Comparison of ENCODE assay signal across 12 cellular contexts in genomic region chr1:178267646-178268094, GRCh38.
DNase-seq lines count a peak whose midpoint lies in the region; FAIRE-seq and TF ChIP-seq lines count a peak whose summit lies in the region.
"Had no signal": no experiment of that assay in that cellular context is flagged by ENCODE, and none has a peak within 500 bp of the region (broad histone marks: within the 10 kb centered on the region; RNA-seq: fewer than 3 reads in every experiment).

No MANE protein-coding gene starts in this region.

- H3K4me3 ChIP-seq in Caco-2 (ENCODE audit: low read depth, low read length), result no peak overlapping the region
- H3K4me3 ChIP-seq in H1 (ENCODE audit: extremely low read depth in 1 of 4, insufficient read depth in 2 of 4, low read depth in 3 of 4, low read length in 4 of 4), result peak overlapping the region in 1 of 4 experiments; percentile 54; a peak in 4 of 8 replicates
- no peak overlapping the region for H3K4me3 ChIP-seq in mesendoderm (ENCODE audit: low read length)
- no peak overlapping the region for H3K4me3 ChIP-seq in tibial nerve
- no peak overlapping the region for H3K4me3 ChIP-seq in Peyer's patch
- H3K4me3 ChIP-seq: BLaER1 treated with 17β-estradiol and CSF1 and Interleukin-3, amounts not matched to agents 10 nM and 100 nM had no signal

- TF ChIP-seq RAD21 in Ishikawa (IDR thresholded peaks at IDR 0.05; ENCODE audit: low read depth), result 0 out of 2 replicates have a peak, but pooled peaks have one; percentile 10
- TF ChIP-seq RAD21 in H1 (IDR thresholded peaks at IDR 0.05 in 1 of 2, conservative IDR thresholded peaks at IDR 0.05 in 1 of 2; ENCODE audit: low read depth in 2 of 2, low read length in 2 of 2), result no peak; a peak in 1 of 4 replicates

- H3K9ac ChIP-seq in H1 (replicated peaks in 1 of 4; ENCODE audit: extremely low read depth in 1 of 4, low read depth in 3 of 4, low read length in 3 of 4) (peak overlapping the region in 2 of 4 experiments; percentile 3 to 44; a peak in 2 of 7 replicates), mesendoderm (ENCODE audit: low read length) (no peak overlapping the region)
- H3K9ac ChIP-seq: BLaER1 treated with 17β-estradiol and CSF1 and Interleukin-3, amounts not matched to agents 10 nM and 100 nM had no signal

- H3K36me3 Mint-ChIP-seq in Caco-2 (ENCODE audit: insufficient read depth, unreplicated experiment), result peaks cover 10% of the 10 kb centered on the region

- no peak overlapping the region for H3K23ac ChIP-seq in H1 (ENCODE audit: insufficient read length)
- no peak overlapping the region for H3K23ac ChIP-seq in mesendoderm (ENCODE audit: low read length)

- 31% methylated on average over 3 of the region's 3 CpGs; no CpG with 5 or more reads in 1 of the 2 experiments for WGBS in H1 (ENCODE audit: extremely low coverage in 1 of 2, insufficient coverage in 1 of 2, insufficient read length in 1 of 2, insufficient replicate concordance in 2 of 2, low coverage in 1 of 2, low lambda C conversion rate in 2 of 2, missing lambda C conversion rate in 1 of 2), 2 experiments
- WGBS in mesendoderm (ENCODE audit: extremely low coverage, insufficient coverage, low lambda C conversion rate), result no CpG with 5 or more reads among the region's 3 CpGs
- WGBS in tibial nerve, 2 donors, result 60 to 71% methylated on average over 3 of the region's 3 CpGs

- no peak overlapping the region for H2AK5ac ChIP-seq in H1 (ENCODE audit: low read depth, low read length)
- H2AK5ac ChIP-seq in mesendoderm (ENCODE audit: low read length), result no peak overlapping the region

- H3K79me2 ChIP-seq in H1 (ENCODE audit: control insufficient read depth in 1 of 2, insufficient read depth in 2 of 2, low read length in 2 of 2) (peaks cover 0 to 71% of the 10 kb centered on the region in 2 experiments; a peak in 2 of 4 replicates), mesendoderm (ENCODE audit: control insufficient read depth, insufficient read depth, low read length) (peaks cover 6% of the 10 kb centered on the region)

- peaks cover 26% of the 10 kb centered on the region for H3K9me3 Mint-ChIP-seq in Caco-2 (ENCODE audit: unreplicated experiment)

- DNase-seq in Caco-2, result peak; percentile 34 to 47
- peak in 1 of 2 experiments; percentile 51 for DNase-seq in H1 (ENCODE audit: low read depth in 1 of 2, low spot score in 2 of 2)
- peak; percentile 96 for DNase-seq in mesendoderm
- DNase-seq in tibial nerve (ENCODE audit: low spot score in 2 of 2), result no peak
- DNase-seq in NCI-H345 treated with DMSO at 0.1 percent for 48 hours (lab: John Stamatoyannopoulos, UW; ENCODE audit: unreplicated experiment), result no peak
- DNase-seq in stimulated activated CD8-positive, alpha-beta memory T cell treated with anti-CD3 and anti-CD28 coated beads, Interleukin-4, amount 100 ng/mL, for 48 hours, result no peak
- no peak for DNase-seq in Peyer's patch
- DNase-seq: amniotic stem cell, T1000 had no signal

- no peaks in the 10 kb centered on the region for H3K23me2 ChIP-seq in H1 (ENCODE audit: low read depth, low read length)

- peak overlapping the region; percentile 96 for H3K27ac Mint-ChIP-seq in Caco-2 (ENCODE audit: unreplicated experiment)

- no peaks in the 10 kb centered on the region for H3K27me3 Mint-ChIP-seq in Caco-2 (ENCODE audit: insufficient read depth, unreplicated experiment)

- H4K20me1 ChIP-seq in H1 (replicated peaks in 1 of 2; ENCODE audit: control insufficient read depth in 1 of 2, insufficient read depth in 2 of 2, low read length in 2 of 2), result no peaks in the 10 kb centered on the region
- H4K20me1 ChIP-seq: BLaER1 treated with 17β-estradiol and CSF1 and Interleukin-3, amounts not matched to agents 10 nM and 100 nM had no signal

- H3K4me2 ChIP-seq in H1 (ENCODE audit: insufficient read depth in 1 of 2, low read depth in 2 of 2, low read length in 2 of 2), result peak overlapping the region; percentile 57 to 59; a peak in 3 of 4 replicates
- no peak overlapping the region for H3K4me2 ChIP-seq in mesendoderm (ENCODE audit: low read length)
- H3K4me2 ChIP-seq: BLaER1 treated with 17β-estradiol and CSF1 and Interleukin-3, amounts not matched to agents 10 nM and 100 nM had no signal

- H2BK12ac ChIP-seq in H1 (ENCODE audit: low read depth, low read length), result peak overlapping the region; percentile 65; the same call in 1 of the 2 replicates

- H3K27me3 ChIP-seq in Caco-2 (replicated peaks; ENCODE audit: control insufficient read depth, insufficient read depth, low read length) (no peaks in the 10 kb centered on the region), H1 (replicated peaks in 1 of 4; ENCODE audit: control insufficient read depth in 3 of 4, extremely low read depth in 1 of 4, insufficient read depth in 3 of 4, low read length in 3 of 4) (no peaks in the 10 kb centered on the region), mesendoderm (ENCODE audit: insufficient read depth, low read length, poor library complexity) (no peaks in the 10 kb centered on the region), tibial nerve (no peaks in the 10 kb centered on the region), Peyer's patch (no peaks in the 10 kb centered on the region)
- H3K27me3 ChIP-seq: BLaER1 treated with 17β-estradiol and CSF1 and Interleukin-3, amounts not matched to agents 10 nM and 100 nM had no signal

- TF ChIP-seq EP300 in Ishikawa (IDR thresholded peaks at IDR 0.05; ENCODE audit: borderline replicate concordance) (peak; percentile 65; the same call in 1 of the 2 replicates), H1 (IDR thresholded peaks at IDR 0.05; ENCODE audit: borderline replicate concordance in 1 of 2, low read depth in 2 of 2, low read length in 2 of 2) (no peak), tibial nerve (IDR thresholded peaks at IDR 0.05) (no peak)

- peak overlapping the region; percentile 50 for H3K27ac ChIP-seq in H1 (ENCODE audit: low read depth, low read length)
- peak overlapping the region; percentile 42 for H3K27ac ChIP-seq in mesendoderm (ENCODE audit: low read depth, low read length)
- H3K27ac ChIP-seq in tibial nerve, result no peak overlapping the region
- H3K27ac ChIP-seq in Peyer's patch, result no peak overlapping the region
- H3K27ac ChIP-seq: BLaER1 treated with 17β-estradiol and CSF1 and Interleukin-3, amounts not matched to agents 10 nM and 100 nM; HL-60 had no signal

- TF ChIP-seq POLR2A in H1 (IDR thresholded peaks at IDR 0.05; ENCODE audit: control extremely low read depth in 1 of 2, low read depth in 2 of 2, low read length in 2 of 2) (no peak), tibial nerve (IDR thresholded peaks at IDR 0.05) (no peak), Peyer's patch (IDR thresholded peaks at IDR 0.05) (no peak)

- no peaks in the 10 kb centered on the region for H3K36me3 ChIP-seq in Caco-2 (ENCODE audit: control insufficient read depth, insufficient read depth, low read length)
- no peaks in the 10 kb centered on the region for H3K36me3 ChIP-seq in H1 (ENCODE audit: control insufficient read depth in 2 of 4, insufficient read depth in 4 of 4, low read length in 3 of 4)
- no peaks in the 10 kb centered on the region for H3K36me3 ChIP-seq in mesendoderm (ENCODE audit: control insufficient read depth, insufficient read depth, low read length)
- no peaks in the 10 kb centered on the region for H3K36me3 ChIP-seq in tibial nerve
- no peaks in the 10 kb centered on the region for H3K36me3 ChIP-seq in Peyer's patch
- H3K36me3 ChIP-seq: BLaER1 treated with 17β-estradiol and CSF1 and Interleukin-3, amounts not matched to agents 10 nM and 100 nM had no signal

- H3K9me3 ChIP-seq in Caco-2 (no peaks in the 10 kb centered on the region), H1 (ENCODE audit: insufficient read depth in 2 of 2, low read depth in 1 of 2, low read length in 1 of 2) (no peaks in the 10 kb centered on the region), tibial nerve (no peaks in the 10 kb centered on the region), Peyer's patch (no peaks in the 10 kb centered on the region)
- H3K9me3 ChIP-seq: BLaER1 treated with 17β-estradiol and CSF1 and Interleukin-3, amounts not matched to agents 10 nM and 100 nM had no signal

- peak overlapping the region; percentile 24 for H3K56ac ChIP-seq in H1 (replicated peaks; ENCODE audit: insufficient read length, low read depth, low read length)
- H3K56ac ChIP-seq in mesendoderm (ENCODE audit: low read length), result no peak overlapping the region

- H4K5ac ChIP-seq in H1 (ENCODE audit: insufficient read length, low read depth, low read length) (no peak overlapping the region), mesendoderm (ENCODE audit: low read length) (no peak overlapping the region)

- intact Hi-C loops in Caco-2 (cut with micrococcal nuclease; ENCODE audit: unreplicated experiment), result loop anchor here (1.0 kb wide), 1 partner anchor 141 kb away; no protein-coding TSS in a partner anchor

- H2BK15ac ChIP-seq in H1 (ENCODE audit: low read length) (no peak overlapping the region), mesendoderm (replicated peaks; ENCODE audit: low read depth) (no peak overlapping the region)

- no peak overlapping the region for H4K8ac ChIP-seq in H1 (ENCODE audit: extremely low read depth, insufficient read depth, low read length)
- no peak overlapping the region for H4K8ac ChIP-seq in mesendoderm (ENCODE audit: low read depth, low read length)

- H2BK120ac ChIP-seq in H1 (replicated peaks; ENCODE audit: low read depth, low read length) (peak overlapping the region; percentile 91), mesendoderm (ENCODE audit: low read depth, low read length) (peak overlapping the region; percentile 73)

- no peak overlapping the region for H3K14ac ChIP-seq in H1 (ENCODE audit: insufficient read length)

- H2AFZ ChIP-seq in H1 (ENCODE audit: low read length), result no peak overlapping the region

- H3K4ac ChIP-seq in H1 (replicated peaks; ENCODE audit: insufficient read length, low read depth, low read length) (peak overlapping the region; percentile 71), mesendoderm (ENCODE audit: low read depth, low read length) (peak overlapping the region; percentile 65)

- H3K18ac ChIP-seq in H1 (ENCODE audit: extremely low read depth, low read length) (no peak overlapping the region; the same call in 1 of the 2 replicates), mesendoderm (ENCODE audit: low read length) (no peak overlapping the region)

- H3K79me1 ChIP-seq in H1 (ENCODE audit: low read depth, low read length) (no peaks in the 10 kb centered on the region; the same call in 1 of the 2 replicates), mesendoderm (ENCODE audit: low read length) (no peaks in the 10 kb centered on the region)

- H3K4me3 Mint-ChIP-seq in Caco-2 (ENCODE audit: unreplicated experiment), result peak overlapping the region; percentile 59

- FAIRE-seq in H1 (lab: Jason Lieb, UNC), result peak; percentile 69

- peaks cover 48% of the 10 kb centered on the region for H3K4me1 Mint-ChIP-seq in Caco-2 (ENCODE audit: low read depth, unreplicated experiment)

- H2BK20ac ChIP-seq in H1 (ENCODE audit: low read length), result 0 out of 2 replicates have a peak overlapping the region, but pooled peaks have one; percentile 17

- no peak for TF ChIP-seq CTCF in Caco-2 (IDR thresholded peaks at IDR 0.05; ENCODE audit: insufficient read depth in 1 of 2, low read depth in 1 of 2, low read length in 1 of 2, severe bottlenecking in 1 of 2, unreplicated experiment in 1 of 2)
- no peak for TF ChIP-seq CTCF in H1 (IDR thresholded peaks at IDR 0.05; ENCODE audit: control extremely low read depth in 1 of 3, insufficient read depth in 1 of 3, low read depth in 1 of 3, low read length in 3 of 3)
- no peak for TF ChIP-seq CTCF in tibial nerve (IDR thresholded peaks at IDR 0.05)
- TF ChIP-seq CTCF in Peyer's patch (IDR thresholded peaks at IDR 0.05), result no peak

- H2BK5ac ChIP-seq in H1 (ENCODE audit: low read depth, low read length) (peak overlapping the region; percentile 95), mesendoderm (ENCODE audit: low read length) (no peak overlapping the region)

- BruUV-seq in Caco-2 (replicated peaks; lab: Mats Ljungman, UMichigan), result no TSS peak

- POLR2A ChIA-PET in Caco-2 (lab: Charles Lee), result no interaction called here
- POLR2A ChIA-PET in H1 (lab: Charles Lee; ENCODE audit: partially characterized antibody), result interaction anchor here (0.6 to 2.1 kb wide), 6 partner anchors 10 to 27 kb away, joined by 3 to 7 read pairs (median 4); no protein-coding TSS in a partner anchor

- peaks cover 73% of the 10 kb centered on the region for H3K4me1 ChIP-seq in Caco-2
- peaks cover 6 to 36% (median 21%) of the 10 kb centered on the region in 4 experiments; a peak in 6 of 7 replicates for H3K4me1 ChIP-seq in H1 (replicated peaks in 1 of 4; ENCODE audit: control insufficient read depth in 3 of 4, insufficient read depth in 4 of 4, low read length in 3 of 4)
- peaks cover 7% of the 10 kb centered on the region for H3K4me1 ChIP-seq in mesendoderm (ENCODE audit: control insufficient read depth, low read depth, low read length)
- H3K4me1 ChIP-seq in tibial nerve, result peaks cover 0 to 25% (median 5%) of the 10 kb centered on the region in 4 donors
- H3K4me1 ChIP-seq in Peyer's patch, result no peaks in the 10 kb centered on the region

- no peak overlapping the region for H4K91ac ChIP-seq in H1 (replicated peaks; ENCODE audit: insufficient read length, low read length)

- CTCF ChIA-PET in Caco-2 (lab: Charles Lee) (interaction anchor here (0.7 kb wide), 1 partner anchor 276 kb away, joined by 13 read pairs; no protein-coding TSS in a partner anchor), H1 (lab: Charles Lee; ENCODE audit: partially characterized antibody) (interaction anchor here (1.2 to 2.8 kb wide), 5 partner anchors 12 to 236 kb away, joined by 3 to 13 read pairs (median 6); no protein-coding TSS in a partner anchor)

Comparison
In these comparisons a context has a peak if more than half of its experiments do, and no peak if none do; other contexts are left out.
1. DNase-seq: peak in Caco-2 (2 of 2) and mesendoderm (single experiment); none in tibial nerve (0 of 2), NCI-H345 treated with DMSO at 0.1 percent for 48 hours (single experiment), stimulated activated CD8-positive, alpha-beta memory T cell treated with anti-CD3 and anti-CD28 coated beads, Interleukin-4, amount 100 ng/mL, for 48 hours (single experiment) and Peyer's patch (0 of 3).
2. H3K27ac ChIP-seq: peak in H1 (single experiment) and mesendoderm (single experiment); none in tibial nerve (0 of 4) and Peyer's patch (0 of 4).